ENCODE assay signal across 1 cellular context in the genomic region with DNA sequence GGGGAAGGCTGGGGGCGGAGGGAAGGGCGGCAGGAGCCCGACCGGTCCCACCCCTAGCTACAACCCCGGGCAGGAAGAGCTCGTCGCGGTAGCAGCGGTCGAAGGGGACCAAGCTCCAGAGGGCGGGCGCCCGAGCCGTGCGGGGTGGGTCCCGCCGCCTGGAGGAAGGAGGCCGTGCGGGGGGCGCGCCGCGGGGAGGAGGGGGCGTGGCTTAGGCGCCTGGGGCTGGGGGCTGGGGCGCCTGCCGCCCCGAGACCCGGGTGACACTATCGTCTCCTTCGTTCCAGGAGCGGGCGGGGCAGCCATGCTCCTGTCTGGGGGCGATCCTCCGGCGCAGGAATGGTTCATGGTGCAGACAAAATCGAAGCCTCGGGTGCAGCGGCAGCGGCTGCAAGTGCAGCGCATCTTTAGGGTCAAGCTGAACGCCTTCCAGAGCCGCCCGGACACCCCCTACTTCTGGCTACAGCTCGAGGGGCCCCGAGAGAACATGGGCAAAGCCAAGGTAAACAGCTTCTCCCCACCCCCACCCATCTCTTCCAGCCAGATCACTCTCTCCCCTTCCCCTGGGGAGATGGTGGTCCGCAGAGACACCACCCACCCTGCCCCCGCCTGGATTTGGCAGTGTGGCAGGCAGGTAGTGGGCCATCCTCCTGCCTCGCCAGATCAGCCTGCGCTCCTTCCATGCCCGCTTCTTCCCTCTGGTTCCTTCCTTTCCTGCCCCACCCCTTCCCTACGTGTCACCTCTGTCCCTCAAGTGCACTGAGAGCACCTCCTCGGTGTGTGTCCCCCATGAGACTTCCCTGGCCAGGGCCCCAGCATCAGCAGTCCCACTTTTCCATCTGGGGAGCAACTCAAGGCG.
TF ChIP-seq lines count a peak whose summit lies in the region.

A gene (plus strand): TSS at position 61 of the 859 bp plus-strand sequence. CDS start 244 bp downstream, at position 305.

TF ChIP-seq in HepG2, 621 proteins besides CTCF, POLR2A, EP300 and RAD21 (continued from another document and continues in another):
- TF ChIP-seq, protein P1, sequence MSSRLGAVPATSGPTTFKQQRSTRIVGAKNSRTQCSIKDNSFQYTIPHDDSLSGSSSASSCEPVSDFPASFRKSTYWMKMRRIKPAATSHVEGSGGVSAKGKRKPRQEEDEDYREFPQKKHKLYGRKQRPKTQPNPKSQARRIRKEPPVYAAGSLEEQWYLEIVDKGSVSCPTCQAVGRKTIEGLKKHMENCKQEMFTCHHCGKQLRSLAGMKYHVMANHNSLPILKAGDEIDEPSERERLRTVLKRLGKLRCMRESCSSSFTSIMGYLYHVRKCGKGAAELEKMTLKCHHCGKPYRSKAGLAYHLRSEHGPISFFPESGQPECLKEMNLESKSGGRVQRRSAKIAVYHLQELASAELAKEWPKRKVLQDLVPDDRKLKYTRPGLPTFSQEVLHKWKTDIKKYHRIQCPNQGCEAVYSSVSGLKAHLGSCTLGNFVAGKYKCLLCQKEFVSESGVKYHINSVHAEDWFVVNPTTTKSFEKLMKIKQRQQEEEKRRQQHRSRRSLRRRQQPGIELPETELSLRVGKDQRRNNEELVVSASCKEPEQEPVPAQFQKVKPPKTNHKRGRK (CRISPR knock-in tag; IDR thresholded peaks at IDR 0.05), result no peak; the same call in 1 of the 2 replicates
- TF ChIP-seq ATF1 (CRISPR knock-in tag; IDR thresholded peaks at IDR 0.05), result no peak
- TF ChIP-seq HNRNPK (IDR thresholded peaks at IDR 0.05; ENCODE audit: low read depth, low read length, poor library complexity, severe bottlenecking), result peak; percentile 78
- TF ChIP-seq, protein P2, sequence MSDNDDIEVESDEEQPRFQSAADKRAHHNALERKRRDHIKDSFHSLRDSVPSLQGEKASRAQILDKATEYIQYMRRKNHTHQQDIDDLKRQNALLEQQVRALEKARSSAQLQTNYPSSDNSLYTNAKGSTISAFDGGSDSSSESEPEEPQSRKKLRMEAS (IDR thresholded peaks at IDR 0.05), result 0 out of 2 replicates have a peak, but pooled peaks have one; percentile 22
- TF ChIP-seq ZNF883 (CRISPR knock-in tag; IDR thresholded peaks at IDR 0.05; ENCODE audit: not compliant biosample characterization), result peak; percentile 48
- no peak for TF ChIP-seq SRSF9 (IDR thresholded peaks at IDR 0.05; ENCODE audit: borderline replicate concordance, insufficient read depth, low read depth, low read length, poor library complexity, severe bottlenecking)
- no peak for TF ChIP-seq HIVEP1 (CRISPR knock-in tag; IDR thresholded peaks at IDR 0.05)
- TF ChIP-seq SATB2 (CRISPR knock-in tag; IDR thresholded peaks at IDR 0.05), result no peak
- TF ChIP-seq ZNF143 (CRISPR knock-in tag; IDR thresholded peaks at IDR 0.05), result no peak
- TF ChIP-seq, protein P3, sequence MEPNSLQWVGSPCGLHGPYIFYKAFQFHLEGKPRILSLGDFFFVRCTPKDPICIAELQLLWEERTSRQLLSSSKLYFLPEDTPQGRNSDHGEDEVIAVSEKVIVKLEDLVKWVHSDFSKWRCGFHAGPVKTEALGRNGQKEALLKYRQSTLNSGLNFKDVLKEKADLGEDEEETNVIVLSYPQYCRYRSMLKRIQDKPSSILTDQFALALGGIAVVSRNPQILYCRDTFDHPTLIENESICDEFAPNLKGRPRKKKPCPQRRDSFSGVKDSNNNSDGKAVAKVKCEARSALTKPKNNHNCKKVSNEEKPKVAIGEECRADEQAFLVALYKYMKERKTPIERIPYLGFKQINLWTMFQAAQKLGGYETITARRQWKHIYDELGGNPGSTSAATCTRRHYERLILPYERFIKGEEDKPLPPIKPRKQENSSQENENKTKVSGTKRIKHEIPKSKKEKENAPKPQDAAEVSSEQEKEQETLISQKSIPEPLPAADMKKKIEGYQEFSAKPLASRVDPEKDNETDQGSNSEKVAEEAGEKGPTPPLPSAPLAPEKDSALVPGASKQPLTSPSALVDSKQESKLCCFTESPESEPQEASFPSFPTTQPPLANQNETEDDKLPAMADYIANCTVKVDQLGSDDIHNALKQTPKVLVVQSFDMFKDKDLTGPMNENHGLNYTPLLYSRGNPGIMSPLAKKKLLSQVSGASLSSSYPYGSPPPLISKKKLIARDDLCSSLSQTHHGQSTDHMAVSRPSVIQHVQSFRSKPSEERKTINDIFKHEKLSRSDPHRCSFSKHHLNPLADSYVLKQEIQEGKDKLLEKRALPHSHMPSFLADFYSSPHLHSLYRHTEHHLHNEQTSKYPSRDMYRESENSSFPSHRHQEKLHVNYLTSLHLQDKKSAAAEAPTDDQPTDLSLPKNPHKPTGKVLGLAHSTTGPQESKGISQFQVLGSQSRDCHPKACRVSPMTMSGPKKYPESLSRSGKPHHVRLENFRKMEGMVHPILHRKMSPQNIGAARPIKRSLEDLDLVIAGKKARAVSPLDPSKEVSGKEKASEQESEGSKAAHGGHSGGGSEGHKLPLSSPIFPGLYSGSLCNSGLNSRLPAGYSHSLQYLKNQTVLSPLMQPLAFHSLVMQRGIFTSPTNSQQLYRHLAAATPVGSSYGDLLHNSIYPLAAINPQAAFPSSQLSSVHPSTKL (CRISPR knock-in tag; IDR thresholded peaks at IDR 0.05), result 0 out of 2 replicates have a peak, but pooled peaks have one; percentile 15
- no peak for TF ChIP-seq DR1 (CRISPR knock-in tag; IDR thresholded peaks at IDR 0.05)
- TF ChIP-seq ZNF619 (CRISPR knock-in tag; IDR thresholded peaks at IDR 0.05), result 0 out of 2 replicates have a peak, but pooled peaks have one; percentile 85
- TF ChIP-seq TGIF2 (CRISPR knock-in tag; IDR thresholded peaks at IDR 0.05), result no peak
- TF ChIP-seq, protein P4, sequence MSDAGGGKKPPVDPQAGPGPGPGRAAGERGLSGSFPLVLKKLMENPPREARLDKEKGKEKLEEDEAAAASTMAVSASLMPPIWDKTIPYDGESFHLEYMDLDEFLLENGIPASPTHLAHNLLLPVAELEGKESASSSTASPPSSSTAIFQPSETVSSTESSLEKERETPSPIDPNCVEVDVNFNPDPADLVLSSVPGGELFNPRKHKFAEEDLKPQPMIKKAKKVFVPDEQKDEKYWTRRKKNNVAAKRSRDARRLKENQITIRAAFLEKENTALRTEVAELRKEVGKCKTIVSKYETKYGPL (CRISPR knock-in tag; IDR thresholded peaks at IDR 0.05), result no peak
- TF ChIP-seq ZSCAN9 (CRISPR knock-in tag; IDR thresholded peaks at IDR 0.05; ENCODE audit: borderline replicate concordance), result no peak
- no peak for TF ChIP-seq MED13 (CRISPR knock-in tag; IDR thresholded peaks at IDR 0.05)
- no peak for TF ChIP-seq AKAP8 (CRISPR knock-in tag; IDR thresholded peaks at IDR 0.05)
- TF ChIP-seq ZNF850 (CRISPR knock-in tag; conservative IDR thresholded peaks at IDR 0.05), result no peak
- TF ChIP-seq YEATS4 (CRISPR knock-in tag; IDR thresholded peaks at IDR 0.05; ENCODE audit: borderline replicate concordance), result no peak
- TF ChIP-seq HMGA1 (CRISPR knock-in tag; conservative IDR thresholded peaks at IDR 0.05), result no peak
- no peak for TF ChIP-seq ZNF460 (CRISPR knock-in tag; IDR thresholded peaks at IDR 0.05; ENCODE audit: borderline replicate concordance)
- TF ChIP-seq ZNF713 (CRISPR knock-in tag; IDR thresholded peaks at IDR 0.05), result 0 out of 2 replicates have a peak, but pooled peaks have one; percentile 36
- TF ChIP-seq ZNF317 (CRISPR knock-in tag; IDR thresholded peaks at IDR 0.05), result no peak
- no peak for TF ChIP-seq ZBTB20 (CRISPR knock-in tag; IDR thresholded peaks at IDR 0.05; ENCODE audit: borderline replicate concordance, low read depth)
- peak; percentile 33; the same call in 1 of the 2 replicates for TF ChIP-seq ZNF768 (CRISPR knock-in tag; IDR thresholded peaks at IDR 0.05)
- TF ChIP-seq, protein P5, sequence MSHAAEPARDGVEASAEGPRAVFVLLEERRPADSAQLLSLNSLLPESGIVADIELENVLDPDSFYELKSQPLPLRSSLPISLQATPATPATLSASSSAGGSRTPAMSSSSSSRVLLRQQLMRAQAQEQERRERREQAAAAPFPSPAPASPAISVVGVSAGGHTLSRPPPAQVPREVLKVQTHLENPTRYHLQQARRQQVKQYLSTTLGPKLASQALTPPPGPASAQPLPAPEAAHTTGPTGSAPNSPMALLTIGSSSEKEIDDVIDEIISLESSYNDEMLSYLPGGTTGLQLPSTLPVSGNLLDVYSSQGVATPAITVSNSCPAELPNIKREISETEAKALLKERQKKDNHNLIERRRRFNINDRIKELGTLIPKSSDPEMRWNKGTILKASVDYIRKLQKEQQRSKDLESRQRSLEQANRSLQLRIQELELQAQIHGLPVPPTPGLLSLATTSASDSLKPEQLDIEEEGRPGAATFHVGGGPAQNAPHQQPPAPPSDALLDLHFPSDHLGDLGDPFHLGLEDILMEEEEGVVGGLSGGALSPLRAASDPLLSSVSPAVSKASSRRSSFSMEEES (CRISPR knock-in tag; IDR thresholded peaks at IDR 0.05), result no peak
- TF ChIP-seq PRMT3 (CRISPR knock-in tag; IDR thresholded peaks at IDR 0.05; ENCODE audit: borderline replicate concordance, low read depth), result no peak
- 0 out of 2 replicates have a peak, but pooled peaks have one; percentile 17 for TF ChIP-seq ZNF678 (CRISPR knock-in tag; IDR thresholded peaks at IDR 0.05)
- peak; percentile 87; the same call in 1 of the 2 replicates for TF ChIP-seq MTF2 (CRISPR knock-in tag; IDR thresholded peaks at IDR 0.05; ENCODE audit: borderline replicate concordance)
- TF ChIP-seq, protein P6, sequence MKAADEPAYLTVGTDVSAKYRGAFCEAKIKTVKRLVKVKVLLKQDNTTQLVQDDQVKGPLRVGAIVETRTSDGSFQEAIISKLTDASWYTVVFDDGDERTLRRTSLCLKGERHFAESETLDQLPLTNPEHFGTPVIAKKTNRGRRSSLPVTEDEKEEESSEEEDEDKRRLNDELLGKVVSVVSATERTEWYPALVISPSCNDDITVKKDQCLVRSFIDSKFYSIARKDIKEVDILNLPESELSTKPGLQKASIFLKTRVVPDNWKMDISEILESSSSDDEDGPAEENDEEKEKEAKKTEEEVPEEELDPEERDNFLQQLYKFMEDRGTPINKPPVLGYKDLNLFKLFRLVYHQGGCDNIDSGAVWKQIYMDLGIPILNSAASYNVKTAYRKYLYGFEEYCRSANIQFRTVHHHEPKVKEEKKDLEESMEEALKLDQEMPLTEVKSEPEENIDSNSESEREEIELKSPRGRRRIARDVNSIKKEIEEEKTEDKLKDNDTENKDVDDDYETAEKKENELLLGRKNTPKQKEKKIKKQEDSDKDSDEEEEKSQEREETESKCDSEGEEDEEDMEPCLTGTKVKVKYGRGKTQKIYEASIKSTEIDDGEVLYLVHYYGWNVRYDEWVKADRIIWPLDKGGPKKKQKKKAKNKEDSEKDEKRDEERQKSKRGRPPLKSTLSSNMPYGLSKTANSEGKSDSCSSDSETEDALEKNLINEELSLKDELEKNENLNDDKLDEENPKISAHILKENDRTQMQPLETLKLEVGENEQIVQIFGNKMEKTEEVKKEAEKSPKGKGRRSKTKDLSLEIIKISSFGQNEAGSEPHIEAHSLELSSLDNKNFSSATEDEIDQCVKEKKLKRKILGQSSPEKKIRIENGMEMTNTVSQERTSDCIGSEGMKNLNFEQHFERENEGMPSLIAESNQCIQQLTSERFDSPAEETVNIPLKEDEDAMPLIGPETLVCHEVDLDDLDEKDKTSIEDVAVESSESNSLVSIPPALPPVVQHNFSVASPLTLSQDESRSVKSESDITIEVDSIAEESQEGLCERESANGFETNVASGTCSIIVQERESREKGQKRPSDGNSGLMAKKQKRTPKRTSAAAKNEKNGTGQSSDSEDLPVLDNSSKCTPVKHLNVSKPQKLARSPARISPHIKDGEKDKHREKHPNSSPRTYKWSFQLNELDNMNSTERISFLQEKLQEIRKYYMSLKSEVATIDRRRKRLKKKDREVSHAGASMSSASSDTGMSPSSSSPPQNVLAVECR (CRISPR knock-in tag; IDR thresholded peaks at IDR 0.05; ENCODE audit: borderline replicate concordance), result peak; percentile 35; the same call in 1 of the 2 replicates
- TF ChIP-seq, protein P7, sequence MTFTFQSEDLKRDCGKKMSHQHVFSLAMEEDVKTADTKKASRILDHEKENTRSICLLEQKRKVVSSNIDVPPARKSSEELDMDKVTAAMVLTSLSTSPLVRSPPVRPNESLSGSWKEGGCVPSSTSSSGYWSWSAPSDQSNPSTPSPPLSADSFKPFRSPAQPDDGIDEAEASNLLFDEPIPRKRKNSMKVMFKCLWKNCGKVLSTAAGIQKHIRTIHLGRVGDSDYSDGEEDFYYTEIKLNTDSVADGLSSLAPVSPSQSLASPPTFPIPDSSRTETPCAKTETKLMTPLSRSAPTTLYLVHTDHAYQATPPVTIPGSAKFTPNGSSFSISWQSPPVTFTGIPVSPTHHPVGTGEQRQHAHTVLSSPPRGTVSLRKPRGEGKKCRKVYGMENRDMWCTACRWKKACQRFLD (CRISPR knock-in tag; IDR thresholded peaks at IDR 0.05; ENCODE audit: borderline replicate concordance), result 0 out of 2 replicates have a peak, but pooled peaks have one; percentile 17
- no peak for TF ChIP-seq DNMT1 (CRISPR knock-in tag; IDR thresholded peaks at IDR 0.05)
- TF ChIP-seq, protein P8, sequence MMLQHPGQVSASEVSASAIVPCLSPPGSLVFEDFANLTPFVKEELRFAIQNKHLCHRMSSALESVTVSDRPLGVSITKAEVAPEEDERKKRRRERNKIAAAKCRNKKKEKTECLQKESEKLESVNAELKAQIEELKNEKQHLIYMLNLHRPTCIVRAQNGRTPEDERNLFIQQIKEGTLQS (CRISPR knock-in tag; IDR thresholded peaks at IDR 0.05), result no peak
- no peak; the same call in 1 of the 2 replicates for TF ChIP-seq ATF7-NPFF (CRISPR knock-in tag; IDR thresholded peaks at IDR 0.05; ENCODE audit: low read depth)
- no peak for TF ChIP-seq KDM1A (CRISPR knock-in tag; IDR thresholded peaks at IDR 0.05)
- no peak for TF ChIP-seq ARNT (IDR thresholded peaks at IDR 0.05)
- TF ChIP-seq MEIS1 (CRISPR knock-in tag; IDR thresholded peaks at IDR 0.05; ENCODE audit: borderline replicate concordance), result no peak
- TF ChIP-seq, protein P9, sequence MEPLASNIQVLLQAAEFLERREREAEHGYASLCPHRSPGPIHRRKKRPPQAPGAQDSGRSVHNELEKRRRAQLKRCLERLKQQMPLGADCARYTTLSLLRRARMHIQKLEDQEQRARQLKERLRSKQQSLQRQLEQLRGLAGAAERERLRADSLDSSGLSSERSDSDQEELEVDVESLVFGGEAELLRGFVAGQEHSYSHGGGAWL (CRISPR knock-in tag; IDR thresholded peaks at IDR 0.05), result 0 out of 2 replicates have a peak, but pooled peaks have one; percentile 16
- TF ChIP-seq, protein P10, sequence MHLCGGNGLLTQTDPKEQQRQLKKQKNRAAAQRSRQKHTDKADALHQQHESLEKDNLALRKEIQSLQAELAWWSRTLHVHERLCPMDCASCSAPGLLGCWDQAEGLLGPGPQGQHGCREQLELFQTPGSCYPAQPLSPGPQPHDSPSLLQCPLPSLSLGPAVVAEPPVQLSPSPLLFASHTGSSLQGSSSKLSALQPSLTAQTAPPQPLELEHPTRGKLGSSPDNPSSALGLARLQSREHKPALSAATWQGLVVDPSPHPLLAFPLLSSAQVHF (CRISPR knock-in tag; IDR thresholded peaks at IDR 0.05), result 0 out of 2 replicates have a peak, but pooled peaks have one; percentile 21
- peak; percentile 81 for TF ChIP-seq ZNF225 (CRISPR knock-in tag; IDR thresholded peaks at IDR 0.05)
- TF ChIP-seq FOXA1 (IDR thresholded peaks at IDR 0.05), result no peak
- no peak for TF ChIP-seq FOXA1 (CRISPR knock-in tag; IDR thresholded peaks at IDR 0.05)
- no peak for TF ChIP-seq ZSCAN22 (CRISPR knock-in tag; IDR thresholded peaks at IDR 0.05)
- TF ChIP-seq, protein P11, sequence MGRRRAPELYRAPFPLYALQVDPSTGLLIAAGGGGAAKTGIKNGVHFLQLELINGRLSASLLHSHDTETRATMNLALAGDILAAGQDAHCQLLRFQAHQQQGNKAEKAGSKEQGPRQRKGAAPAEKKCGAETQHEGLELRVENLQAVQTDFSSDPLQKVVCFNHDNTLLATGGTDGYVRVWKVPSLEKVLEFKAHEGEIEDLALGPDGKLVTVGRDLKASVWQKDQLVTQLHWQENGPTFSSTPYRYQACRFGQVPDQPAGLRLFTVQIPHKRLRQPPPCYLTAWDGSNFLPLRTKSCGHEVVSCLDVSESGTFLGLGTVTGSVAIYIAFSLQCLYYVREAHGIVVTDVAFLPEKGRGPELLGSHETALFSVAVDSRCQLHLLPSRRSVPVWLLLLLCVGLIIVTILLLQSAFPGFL (CRISPR knock-in tag; IDR thresholded peaks at IDR 0.05), result no peak
